Comparison of ENCODE assay signal across 24 cellular contexts in genomic region chr2:104163611-104164157, GRCh38.
A peak's percentile ranks its signal among the peaks of the same experiment; 100 is the strongest.
DNase-seq lines count a peak whose midpoint lies in the region; ATAC-seq and TF ChIP-seq lines count a peak whose summit lies in the region.
"Had no signal": no experiment of that assay in that cellular context is flagged by ENCODE, and none has a peak within 500 bp of the region (broad histone marks: within the 10 kb centered on the region; RNA-seq: fewer than 3 reads in every experiment).

No MANE protein-coding gene starts in this region.

- WGBS in prostate gland, result 59% methylated on average over 3 of the region's 3 CpGs

- no peaks in the 10 kb centered on the region for H3K36me3 Mint-ChIP-seq in GM23338 (ENCODE audit: low read depth)
- no peaks in the 10 kb centered on the region for H3K36me3 Mint-ChIP-seq in activated CD8-positive, alpha-beta memory T cell treated with anti-CD3 and anti-CD28 coated beads, Interleukin-2, amount 10 ng/mL, durations not matched to agents 7 days and 5 days
- H3K36me3 Mint-ChIP-seq: IgD-negative memory B cell had no signal

- H3K27me3 ChIP-seq in GM23338 (ENCODE audit: insufficient read depth), result no peaks in the 10 kb centered on the region
- H3K27me3 ChIP-seq in foreskin keratinocyte, result no peaks in the 10 kb centered on the region
- no peaks in the 10 kb centered on the region for H3K27me3 ChIP-seq in prostate gland (replicated peaks; ENCODE audit: insufficient read depth)
- H3K27me3 ChIP-seq: BLaER1 treated with 17β-estradiol and CSF1 and Interleukin-3, amounts not matched to agents 10 nM and 100 nM had no signal

- H2AFZ ChIP-seq in GM23338, result no peak overlapping the region
- H2AFZ ChIP-seq: GM23248 had no signal

- no peaks in the 10 kb centered on the region for H3K79me2 ChIP-seq in GM23338 (replicated peaks; ENCODE audit: insufficient read depth)

- ATAC-seq in GM23338, result no peak
- peak; percentile 79 for ATAC-seq in foreskin keratinocyte
- ATAC-seq in activated CD8-positive, alpha-beta memory T cell treated with anti-CD3 and anti-CD28 coated beads, Interleukin-2, amount 10 ng/mL, durations not matched to agents 7 days and 5 days, result no peak
- ATAC-seq: A549, GM12878 had no signal

- DNase-seq in GM23338 (ENCODE audit: low spot score), result no peak
- peak; percentile 15 for DNase-seq in astrocyte of the spinal cord (ENCODE audit: low read depth, low spot score)
- DNase-seq in foreskin keratinocyte, result peak; percentile 35 to 91
- DNase-seq in superior temporal gyrus (ENCODE audit: extremely low spot score), result peak; percentile 25
- no peak for DNase-seq in prostate gland (ENCODE audit: low spot score)
- no peak for DNase-seq in activated CD8-positive, alpha-beta memory T cell treated with anti-CD3 and anti-CD28 coated beads, Interleukin-2, amount 10 ng/mL, durations not matched to agents 7 days and 5 days
- no peak for DNase-seq in stimulated activated CD8-positive, alpha-beta memory T cell treated with anti-CD3 and anti-CD28 coated beads, Interleukin-4, amount 100 ng/mL, for 48 hours
- DNase-seq: AML-193; CD4-positive, alpha-beta T cell; EL; GDM1; GM23248; HCEC 1CT; MM.1S; NCI-H1694; NCI-H2029 treated with DMSO at 0.1 percent for 48 hours; NCI-H2227 treated with DMSO at 0.1 percent for 48 hours; NCI-H526 treated with DMSO at 0.1 percent for 48 hours; SK-N-SH had no signal

- 0 out of 2 replicates have a peak, but pooled peaks cover 8% of the 10 kb centered on the region for H3K4me1 ChIP-seq in GM23338 (ENCODE audit: insufficient read depth)
- H3K4me1 ChIP-seq in foreskin keratinocyte, result no peaks in the 10 kb centered on the region
- no peaks in the 10 kb centered on the region for H3K4me1 ChIP-seq in prostate gland (replicated peaks)
- H3K4me1 ChIP-seq: A549; BLaER1 treated with 17β-estradiol and CSF1 and Interleukin-3, amounts not matched to agents 10 nM and 100 nM had no signal

- H3K9me3 Mint-ChIP-seq in GM23338, result no peaks in the 10 kb centered on the region
- peaks cover 10% of the 10 kb centered on the region for H3K9me3 Mint-ChIP-seq in activated CD8-positive, alpha-beta memory T cell treated with anti-CD3 and anti-CD28 coated beads, Interleukin-2, amount 10 ng/mL, durations not matched to agents 7 days and 5 days (ENCODE audit: low read depth)
- H3K9me3 Mint-ChIP-seq: CD4-positive, alpha-beta T cell; IgD-negative memory B cell had no signal

- H3K4me3 ChIP-seq in GM23338, result no peak overlapping the region
- H3K4me3 ChIP-seq in astrocyte of the spinal cord (ENCODE audit: low read depth, low read length), result no peak overlapping the region
- no peak overlapping the region for H3K4me3 ChIP-seq in prostate gland
- H3K4me3 ChIP-seq: A549; BLaER1 treated with 17β-estradiol and CSF1 and Interleukin-3, amounts not matched to agents 10 nM and 100 nM; GM12878; GM23248 had no signal

- no peaks in the 10 kb centered on the region for H3K36me3 ChIP-seq in GM23338 (ENCODE audit: insufficient read depth)
- no peaks in the 10 kb centered on the region for H3K36me3 ChIP-seq in prostate gland
- H3K36me3 ChIP-seq: BLaER1 treated with 17β-estradiol and CSF1 and Interleukin-3, amounts not matched to agents 10 nM and 100 nM had no signal

- TF ChIP-seq CTCF in GM23338 (conservative IDR thresholded peaks at IDR 0.05; ENCODE audit: low read depth in 2 of 2) (no peak), astrocyte of the spinal cord (IDR thresholded peaks at IDR 0.05; ENCODE audit: low read depth, low read length) (no peak), foreskin keratinocyte (conservative IDR thresholded peaks at IDR 0.05) (no peak), prostate gland (IDR thresholded peaks at IDR 0.05) (no peak)

- intact Hi-C loops in prostate gland (cut with DNase I), result no loop called here

- CTCF ChIA-PET in activated CD8-positive, alpha-beta memory T cell treated with anti-CD3 and anti-CD28 coated beads, Interleukin-2, amount 10 ng/mL, durations not matched to agents 7 days and 5 days (lab: Charles Lee), result no interaction called here

- in situ Hi-C loops in astrocyte of the spinal cord (cut with HindIII; ENCODE audit: low sequenced_read_pairs), result no loop called here

- peaks cover 11% of the 10 kb centered on the region; the same call in 2 of the 3 replicates for H3K4me1 Mint-ChIP-seq in GM23338
- no peaks in the 10 kb centered on the region for H3K4me1 Mint-ChIP-seq in activated CD8-positive, alpha-beta memory T cell treated with anti-CD3 and anti-CD28 coated beads, Interleukin-2, amount 10 ng/mL, durations not matched to agents 7 days and 5 days
- H3K4me1 Mint-ChIP-seq: IgD-negative memory B cell had no signal

- H3K9me2 ChIP-seq in GM23338 (ENCODE audit: insufficient read depth), result no peaks in the 10 kb centered on the region
- H3K9me2 ChIP-seq: SK-N-SH had no signal

- H4K20me1 ChIP-seq in GM23338 (replicated peaks; ENCODE audit: insufficient read depth), result no peaks in the 10 kb centered on the region
- H4K20me1 ChIP-seq: BLaER1 treated with 17β-estradiol and CSF1 and Interleukin-3, amounts not matched to agents 10 nM and 100 nM had no signal

- H3K9me3 ChIP-seq in prostate gland, result no peaks in the 10 kb centered on the region
- H3K9me3 ChIP-seq: A549; BLaER1 treated with 17β-estradiol and CSF1 and Interleukin-3, amounts not matched to agents 10 nM and 100 nM had no signal

- H3K27me3 Mint-ChIP-seq in GM23338 (ENCODE audit: insufficient read depth, low read depth, poor library complexity), result peaks cover 3% of the 10 kb centered on the region
- no peaks in the 10 kb centered on the region for H3K27me3 Mint-ChIP-seq in activated CD8-positive, alpha-beta memory T cell treated with anti-CD3 and anti-CD28 coated beads, Interleukin-2, amount 10 ng/mL, durations not matched to agents 7 days and 5 days
- H3K27me3 Mint-ChIP-seq: CD4-positive, alpha-beta T cell; IgD-negative memory B cell had no signal

- H3K4me3 Mint-ChIP-seq in GM23338, result no peak overlapping the region
- H3K4me3 Mint-ChIP-seq in activated CD8-positive, alpha-beta memory T cell treated with anti-CD3 and anti-CD28 coated beads, Interleukin-2, amount 10 ng/mL, durations not matched to agents 7 days and 5 days, result no peak overlapping the region
- H3K4me3 Mint-ChIP-seq: CD4-positive, alpha-beta T cell; IgD-negative memory B cell had no signal

- 0 out of 2 replicates have a peak overlapping the region, but pooled peaks have one; percentile 21 for H3K27ac Mint-ChIP-seq in GM23338
- no peak overlapping the region for H3K27ac Mint-ChIP-seq in activated CD8-positive, alpha-beta memory T cell treated with anti-CD3 and anti-CD28 coated beads, Interleukin-2, amount 10 ng/mL, durations not matched to agents 7 days and 5 days
- H3K27ac Mint-ChIP-seq: CD4-positive, alpha-beta T cell; IgD-negative memory B cell had no signal

- TF ChIP-seq POLR2A in prostate gland (IDR thresholded peaks at IDR 0.05), result no peak

- H3K27ac ChIP-seq in GM23338 (ENCODE audit: low read depth) (no peak overlapping the region), foreskin keratinocyte (no peak overlapping the region), prostate gland (no peak overlapping the region)
- H3K27ac ChIP-seq: A549; BLaER1 treated with 17β-estradiol and CSF1 and Interleukin-3, amounts not matched to agents 10 nM and 100 nM; GM23248; KMS-11 had no signal

- no peak overlapping the region for H3K4me2 ChIP-seq in GM23338
- H3K4me2 ChIP-seq: A549; BLaER1 treated with 17β-estradiol and CSF1 and Interleukin-3, amounts not matched to agents 10 nM and 100 nM; KMS-11; SK-N-SH had no signal

- H3F3A ChIP-seq in GM23338 (replicated peaks; ENCODE audit: low read depth), result no peaks in the 10 kb centered on the region

TF ChIP-seq in GM23338, 12 proteins besides CTCF, POLR2A, EP300 and RAD21 (continues in another document):
- TF ChIP-seq REST (IDR thresholded peaks at IDR 0.05; ENCODE audit: unreplicated experiment) (no peak), CREB1 (CRISPR knock-in tag; IDR thresholded peaks at IDR 0.05; ENCODE audit: low read depth) (no peak), JUNB (IDR thresholded peaks at IDR 0.05; ENCODE audit: unreplicated experiment) (no peak), ZNF114 (CRISPR knock-in tag; IDR thresholded peaks at IDR 0.05) (no peak)

Comparison
In these comparisons a context has a peak if more than half of its experiments do, and no peak if none do; other contexts are left out.
1. DNase-seq: peak in astrocyte of the spinal cord (single experiment), foreskin keratinocyte (2 of 2) and superior temporal gyrus (single experiment); none in GM23338 (single experiment), prostate gland (single experiment), activated CD8-positive, alpha-beta memory T cell treated with anti-CD3 and anti-CD28 coated beads, Interleukin-2, amount 10 ng/mL, durations not matched to agents 7 days and 5 days (single experiment) and stimulated activated CD8-positive, alpha-beta memory T cell treated with anti-CD3 and anti-CD28 coated beads, Interleukin-4, amount 100 ng/mL, for 48 hours (single experiment).